In the genomic region with DNA sequence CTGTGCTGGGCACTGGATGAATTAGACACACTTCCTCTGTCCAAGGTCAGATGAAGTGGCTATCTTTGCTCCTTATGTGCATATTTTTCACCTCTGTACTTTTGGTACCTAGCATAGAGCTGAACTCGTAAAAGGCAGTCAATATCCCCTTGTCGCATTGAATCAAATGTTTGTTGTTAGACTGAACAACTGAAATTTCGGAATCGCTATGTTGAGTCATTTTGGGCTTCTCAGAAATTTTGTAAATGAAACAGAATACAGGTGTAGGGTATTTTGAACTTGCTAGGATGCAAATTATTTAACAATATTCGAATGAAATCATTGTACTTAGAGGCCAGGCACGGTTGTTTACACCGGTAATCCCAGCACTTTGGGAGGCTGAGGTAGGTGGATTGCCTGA, we compare ENCODE assay signal across 30 cellular contexts.
"Had no signal": no experiment of that assay in that cellular context is flagged by ENCODE, and none has a peak within 500 bp of the region (broad histone marks: within the 10 kb centered on the region; RNA-seq: fewer than 3 reads in every experiment).

No MANE protein-coding gene starts in this region.

- H3K4me1 ChIP-seq: SJCRH30 had no signal

- H3K4me2 ChIP-seq: PC-9 had no signal

- DNase-seq: Kasumi-1, MG63, NCI-H1092, NCI-H1105, NCI-H1417 treated with DMSO at 0.1 percent for 48 hours, NCI-H1436 treated with DMSO at 0.1 percent for 48 hours, NCI-H1694 treated with DMSO at 0.1 percent for 48 hours, NCI-H1930, NCI-H2029 treated with DMSO at 0.1 percent for 48 hours, NCI-H2081 treated with DMSO at 0.1 percent for 48 hours, NCI-H2107, NCI-H2171, NCI-H226, NCI-H446 treated with DMSO at 0.1 percent for 48 hours, NCI-H510A, NCI-H524, NCI-H526, NCI-H69, NCI-H748 treated with DMSO at 0.1 percent for 48 hours, NCI-H82, PC-9, SHP77, SIG-M5, SJCRH30, T-cell had no signal

- H3K4me3 ChIP-seq: MG63, PC-9, SJCRH30, SK-N-MC had no signal

- H3K36me3 ChIP-seq: MG63, SJCRH30 had no signal

- H3K27ac ChIP-seq: PC-9, RWPE1, SJCRH30, SK-N-MC had no signal

- ATAC-seq: Panc1, Right ventricle myocardium inferior, SK-N-SH treated with all-trans-retinoic acid at 6 μM for 48 hours, T-cell had no signal

- H2AFZ ChIP-seq: PC-9 had no signal

- H3K27me3 ChIP-seq: MG63 had no signal

- H3K9me3 ChIP-seq: MG63, SJCRH30 had no signal
